Comparison of ENCODE assay signal across 1 cellular context in genomic region chr4:39527296-39528055, GRCh38.
A peak's percentile ranks its signal among the peaks of the same experiment; 100 is the strongest.
TF ChIP-seq lines count a peak whose summit lies in the region.

TSS of gene UGDH (minus strand) at chr4:39527439. CDS start at chr4:39521512, 5,927 bp downstream.

TF ChIP-seq in K562, 482 proteins besides CTCF, POLR2A, EP300 and RAD21 (continued from another document and continues in another):
- peak; percentile 54; the same call in 1 of the 2 replicates for TF ChIP-seq FOXP4 (CRISPR knock-in tag; IDR thresholded peaks at IDR 0.05; ENCODE audit: borderline replicate concordance)
- no peak for TF ChIP-seq YBX1 (IDR thresholded peaks at IDR 0.05)
- TF ChIP-seq ZNF384 (IDR thresholded peaks at IDR 0.05; ENCODE audit: low read depth, low read length): peak; percentile 6; the same call in 1 of the 2 replicates
- no peak for TF ChIP-seq NR0B1 (IDR thresholded peaks at IDR 0.05; ENCODE audit: partially characterized antibody)
- TF ChIP-seq ESRRB (CRISPR knock-in tag; IDR thresholded peaks at IDR 0.05; ENCODE audit: borderline replicate concordance): no peak
- TF ChIP-seq DPF2 (IDR thresholded peaks at IDR 0.05): no peak
- TF ChIP-seq KLF10 (CRISPR knock-in tag; IDR thresholded peaks at IDR 0.05): no peak
- no peak; the same call in none of the 2 replicates for TF ChIP-seq RB1 (IDR thresholded peaks at IDR 0.05; ENCODE audit: low read depth)
- peak; percentile 76 for TF ChIP-seq SIN3B (IDR thresholded peaks at IDR 0.05; ENCODE audit: low read depth)
- TF ChIP-seq BRF2 (IDR thresholded peaks at IDR 0.05; ENCODE audit: borderline replicate concordance, insufficient read depth, insufficient read length): no peak
- TF ChIP-seq, protein P1, sequence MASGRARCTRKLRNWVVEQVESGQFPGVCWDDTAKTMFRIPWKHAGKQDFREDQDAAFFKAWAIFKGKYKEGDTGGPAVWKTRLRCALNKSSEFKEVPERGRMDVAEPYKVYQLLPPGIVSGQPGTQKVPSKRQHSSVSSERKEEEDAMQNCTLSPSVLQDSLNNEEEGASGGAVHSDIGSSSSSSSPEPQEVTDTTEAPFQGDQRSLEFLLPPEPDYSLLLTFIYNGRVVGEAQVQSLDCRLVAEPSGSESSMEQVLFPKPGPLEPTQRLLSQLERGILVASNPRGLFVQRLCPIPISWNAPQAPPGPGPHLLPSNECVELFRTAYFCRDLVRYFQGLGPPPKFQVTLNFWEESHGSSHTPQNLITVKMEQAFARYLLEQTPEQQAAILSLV (tag; IDR thresholded peaks at IDR 0.05): no peak
- no peak; the same call in 1 of the 2 replicates for TF ChIP-seq ZNF143 (CRISPR knock-in tag; IDR thresholded peaks at IDR 0.05)
- peak; percentile 19 to 66; a peak in 2 of 4 replicates for TF ChIP-seq NONO (IDR thresholded peaks at IDR 0.05; ENCODE audit: low read depth in 2 of 2, low read length in 1 of 2)
- TF ChIP-seq PYGO2 (tag; IDR thresholded peaks at IDR 0.05): no peak
- no peak for TF ChIP-seq SMARCA5 (IDR thresholded peaks at IDR 0.05)
- TF ChIP-seq ZFP36 (IDR thresholded peaks at IDR 0.05; ENCODE audit: low read depth, low read length, partially characterized antibody): no peak
- no peak for TF ChIP-seq ZNF444 (CRISPR knock-in tag; IDR thresholded peaks at IDR 0.05)
- TF ChIP-seq ZBTB17 (CRISPR knock-in tag; IDR thresholded peaks at IDR 0.05): peak; percentile 85
- TF ChIP-seq, protein P2, sequence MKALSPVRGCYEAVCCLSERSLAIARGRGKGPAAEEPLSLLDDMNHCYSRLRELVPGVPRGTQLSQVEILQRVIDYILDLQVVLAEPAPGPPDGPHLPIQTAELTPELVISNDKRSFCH (CRISPR knock-in tag; IDR thresholded peaks at IDR 0.05): no peak
- TF ChIP-seq, protein P2 (tag; IDR thresholded peaks at IDR 0.05): no peak
- no peak for TF ChIP-seq MBD2 (IDR thresholded peaks at IDR 0.05; ENCODE audit: borderline replicate concordance, low read depth)
- peak; percentile 89 for TF ChIP-seq ETV1 (tag; conservative IDR thresholded peaks at IDR 0.05; ENCODE audit: low read depth)
- peak; percentile 39; the same call in 1 of the 2 replicates for TF ChIP-seq THAP12 (CRISPR knock-in tag; IDR thresholded peaks at IDR 0.05)
- TF ChIP-seq CBX3 (IDR thresholded peaks at IDR 0.05; ENCODE audit: borderline replicate concordance in 1 of 2, low read length in 2 of 2): no peak; a peak in 1 of 3 replicates
- TF ChIP-seq, protein P3, sequence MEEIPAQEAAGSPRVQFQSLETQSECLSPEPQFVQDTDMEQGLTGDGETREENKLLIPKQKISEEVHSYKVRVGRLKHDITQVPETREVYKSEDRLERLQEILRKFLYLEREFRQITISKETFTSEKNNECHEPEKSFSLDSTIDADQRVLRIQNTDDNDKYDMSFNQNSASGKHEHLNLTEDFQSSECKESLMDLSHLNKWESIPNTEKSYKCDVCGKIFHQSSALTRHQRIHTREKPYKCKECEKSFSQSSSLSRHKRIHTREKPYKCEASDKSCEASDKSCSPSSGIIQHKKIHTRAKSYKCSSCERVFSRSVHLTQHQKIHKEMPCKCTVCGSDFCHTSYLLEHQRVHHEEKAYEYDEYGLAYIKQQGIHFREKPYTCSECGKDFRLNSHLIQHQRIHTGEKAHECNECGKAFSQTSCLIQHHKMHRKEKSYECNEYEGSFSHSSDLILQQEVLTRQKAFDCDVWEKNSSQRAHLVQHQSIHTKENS (CRISPR knock-in tag; IDR thresholded peaks at IDR 0.05): no peak
- TF ChIP-seq MEF2A (IDR thresholded peaks at IDR 0.05; ENCODE audit: control insufficient read depth, low read depth, low read length): no peak
- TF ChIP-seq, protein P4, sequence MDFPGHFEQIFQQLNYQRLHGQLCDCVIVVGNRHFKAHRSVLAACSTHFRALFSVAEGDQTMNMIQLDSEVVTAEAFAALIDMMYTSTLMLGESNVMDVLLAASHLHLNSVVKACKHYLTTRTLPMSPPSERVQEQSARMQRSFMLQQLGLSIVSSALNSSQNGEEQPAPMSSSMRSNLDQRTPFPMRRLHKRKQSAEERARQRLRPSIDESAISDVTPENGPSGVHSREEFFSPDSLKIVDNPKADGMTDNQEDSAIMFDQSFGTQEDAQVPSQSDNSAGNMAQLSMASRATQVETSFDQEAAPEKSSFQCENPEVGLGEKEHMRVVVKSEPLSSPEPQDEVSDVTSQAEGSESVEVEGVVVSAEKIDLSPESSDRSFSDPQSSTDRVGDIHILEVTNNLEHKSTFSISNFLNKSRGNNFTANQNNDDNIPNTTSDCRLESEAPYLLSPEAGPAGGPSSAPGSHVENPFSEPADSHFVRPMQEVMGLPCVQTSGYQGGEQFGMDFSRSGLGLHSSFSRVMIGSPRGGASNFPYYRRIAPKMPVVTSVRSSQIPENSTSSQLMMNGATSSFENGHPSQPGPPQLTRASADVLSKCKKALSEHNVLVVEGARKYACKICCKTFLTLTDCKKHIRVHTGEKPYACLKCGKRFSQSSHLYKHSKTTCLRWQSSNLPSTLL (IDR thresholded peaks at IDR 0.05): no peak
- TF ChIP-seq, protein P5, sequence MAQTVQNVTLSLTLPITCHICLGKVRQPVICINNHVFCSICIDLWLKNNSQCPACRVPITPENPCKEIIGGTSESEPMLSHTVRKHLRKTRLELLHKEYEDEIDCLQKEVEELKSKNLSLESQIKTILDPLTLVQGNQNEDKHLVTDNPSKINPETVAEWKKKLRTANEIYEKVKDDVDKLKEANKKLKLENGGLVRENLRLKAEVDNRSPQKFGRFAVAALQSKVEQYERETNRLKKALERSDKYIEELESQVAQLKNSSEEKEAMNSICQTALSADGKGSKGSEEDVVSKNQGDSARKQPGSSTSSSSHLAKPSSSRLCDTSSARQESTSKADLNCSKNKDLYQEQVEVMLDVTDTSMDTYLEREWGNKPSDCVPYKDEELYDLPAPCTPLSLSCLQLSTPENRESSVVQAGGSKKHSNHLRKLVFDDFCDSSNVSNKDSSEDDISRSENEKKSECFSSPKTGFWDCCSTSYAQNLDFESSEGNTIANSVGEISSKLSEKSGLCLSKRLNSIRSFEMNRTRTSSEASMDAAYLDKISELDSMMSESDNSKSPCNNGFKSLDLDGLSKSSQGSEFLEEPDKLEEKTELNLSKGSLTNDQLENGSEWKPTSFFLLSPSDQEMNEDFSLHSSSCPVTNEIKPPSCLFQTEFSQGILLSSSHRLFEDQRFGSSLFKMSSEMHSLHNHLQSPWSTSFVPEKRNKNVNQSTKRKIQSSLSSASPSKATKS (CRISPR knock-in tag; IDR thresholded peaks at IDR 0.05): no peak
- peak; percentile 98 for TF ChIP-seq SP1 (CRISPR knock-in tag; IDR thresholded peaks at IDR 0.05)
- TF ChIP-seq, protein P6, sequence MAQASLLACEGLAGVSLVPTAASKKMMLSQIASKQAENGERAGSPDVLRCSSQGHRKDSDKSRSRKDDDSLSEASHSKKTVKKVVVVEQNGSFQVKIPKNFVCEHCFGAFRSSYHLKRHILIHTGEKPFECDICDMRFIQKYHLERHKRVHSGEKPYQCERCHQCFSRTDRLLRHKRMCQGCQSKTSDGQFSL (CRISPR knock-in tag; IDR thresholded peaks at IDR 0.05): peak; percentile 58; the same call in 1 of the 2 replicates
- TF ChIP-seq, protein P6 (tag; IDR thresholded peaks at IDR 0.05): no peak
- TF ChIP-seq HSF4 (CRISPR knock-in tag; IDR thresholded peaks at IDR 0.05; ENCODE audit: borderline replicate concordance): no peak
- TF ChIP-seq, protein P7, sequence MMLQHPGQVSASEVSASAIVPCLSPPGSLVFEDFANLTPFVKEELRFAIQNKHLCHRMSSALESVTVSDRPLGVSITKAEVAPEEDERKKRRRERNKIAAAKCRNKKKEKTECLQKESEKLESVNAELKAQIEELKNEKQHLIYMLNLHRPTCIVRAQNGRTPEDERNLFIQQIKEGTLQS (IDR thresholded peaks at IDR 0.05): no peak
- TF ChIP-seq, protein P7 (CRISPR knock-in tag; conservative IDR thresholded peaks at IDR 0.05): no peak
- TF ChIP-seq TCF7L2 (IDR thresholded peaks at IDR 0.05; ENCODE audit: low read depth, low read length): no peak
- TF ChIP-seq ZNF184 (CRISPR knock-in tag; IDR thresholded peaks at IDR 0.05): no peak
- TF ChIP-seq MIER1 (IDR thresholded peaks at IDR 0.05; ENCODE audit: low read depth): no peak
- TF ChIP-seq MYBL2 (IDR thresholded peaks at IDR 0.05; ENCODE audit: low read depth): no peak
- no peak for TF ChIP-seq MYBL2 (CRISPR knock-in tag; IDR thresholded peaks at IDR 0.05; ENCODE audit: borderline replicate concordance)
- TF ChIP-seq POLR2AphosphoS5 (IDR thresholded peaks at IDR 0.05; ENCODE audit: control insufficient read depth, insufficient read depth, low read depth, low read length): peak; percentile 40; the same call in 1 of the 2 replicates
- TF ChIP-seq FOXA1 (IDR thresholded peaks at IDR 0.05; ENCODE audit: borderline replicate concordance): no peak
- no peak for TF ChIP-seq NR2C1 (IDR thresholded peaks at IDR 0.05)
- peak; percentile 54 for TF ChIP-seq NR2C1 (tag; IDR thresholded peaks at IDR 0.05)
- no peak for TF ChIP-seq IRF2 (CRISPR knock-in tag; IDR thresholded peaks at IDR 0.05)
- TF ChIP-seq MECOM (CRISPR knock-in tag; IDR thresholded peaks at IDR 0.05): no peak
- TF ChIP-seq KAT8 (IDR thresholded peaks at IDR 0.05; ENCODE audit: low read depth): no peak
- no peak; the same call in 1 of the 2 replicates for TF ChIP-seq HIVEP1 (CRISPR knock-in tag; IDR thresholded peaks at IDR 0.05)
- TF ChIP-seq PURB (CRISPR knock-in tag; IDR thresholded peaks at IDR 0.05; ENCODE audit: low read depth): no peak
- 0 out of 2 replicates have a peak, but pooled peaks have one; percentile 13 for TF ChIP-seq MYNN (IDR thresholded peaks at IDR 0.05)
- TF ChIP-seq MYNN (CRISPR knock-in tag; IDR thresholded peaks at IDR 0.05): no peak
- TF ChIP-seq RNF2 (IDR thresholded peaks at IDR 0.05): 0 out of 2 replicates have a peak, but pooled peaks have one; percentile 17
- TF ChIP-seq KHSRP (IDR thresholded peaks at IDR 0.05): no peak
- TF ChIP-seq NFYB (IDR thresholded peaks at IDR 0.05; ENCODE audit: extremely low read depth, insufficient read length): no peak
- peak; percentile 92 for TF ChIP-seq MTA3 (IDR thresholded peaks at IDR 0.05; ENCODE audit: borderline replicate concordance)
- no peak for TF ChIP-seq MEIS2 (IDR thresholded peaks at IDR 0.05; ENCODE audit: partially characterized antibody)
- no peak for TF ChIP-seq RFX5 (IDR thresholded peaks at IDR 0.05; ENCODE audit: low read depth, low read length)
- no peak; the same call in none of the 2 replicates for TF ChIP-seq KLF1 (tag; IDR thresholded peaks at IDR 0.05)
- TF ChIP-seq KAT7 (CRISPR knock-in tag; IDR thresholded peaks at IDR 0.05; ENCODE audit: borderline replicate concordance): peak; percentile 57; the same call in 1 of the 2 replicates
- no peak for TF ChIP-seq ZNF324 (CRISPR knock-in tag; IDR thresholded peaks at IDR 0.05)
- no peak for TF ChIP-seq ZFP30 (CRISPR knock-in tag; IDR thresholded peaks at IDR 0.05; ENCODE audit: borderline replicate concordance)
